14 cellular contexts compared by ENCODE assay signal in genomic region chr18:3747176-3747973, GRCh38.
A peak's percentile ranks its signal among the peaks of the same experiment; 100 is the strongest.
DNase-seq lines count a peak whose midpoint lies in the region; ATAC-seq and TF ChIP-seq lines count a peak whose summit lies in the region.
"Had no signal": no experiment of that assay in that cellular context is flagged by ENCODE, and none has a peak within 500 bp of the region (broad histone marks: within the 10 kb centered on the region; RNA-seq: fewer than 3 reads in every experiment).

No MANE protein-coding gene starts in this region.

- no peaks in the 10 kb centered on the region for H3K27me3 ChIP-seq in brain microvascular endothelial cell (replicated peaks)
- no peaks in the 10 kb centered on the region for H3K27me3 ChIP-seq in left lung
- no peaks in the 10 kb centered on the region for H3K27me3 ChIP-seq in Caco-2 (replicated peaks; ENCODE audit: control insufficient read depth, insufficient read depth, low read length)
- H3K27me3 ChIP-seq: Peyer's patch had no signal

- H3K9me3 Mint-ChIP-seq in CD14-positive monocyte (peaks cover 0 to 9% (median 7%) of the 10 kb centered on the region in 7 donors), Caco-2 (ENCODE audit: unreplicated experiment) (no peaks in the 10 kb centered on the region)
- H3K9me3 Mint-ChIP-seq: nephron progenitor cell had no signal

- no TSS peak for BruUV-seq in Caco-2 (replicated peaks; lab: Mats Ljungman, UMichigan)

- no peak for TF ChIP-seq CTCF in CD14-positive monocyte (IDR thresholded peaks at IDR 0.05)
- no peak for TF ChIP-seq CTCF in brain microvascular endothelial cell (IDR thresholded peaks at IDR 0.05; ENCODE audit: low read depth, low read length, missing control alignments)
- no peak for TF ChIP-seq CTCF in left lung (IDR thresholded peaks at IDR 0.05)
- TF ChIP-seq CTCF in Caco-2 (IDR thresholded peaks at IDR 0.05; ENCODE audit: insufficient read depth in 1 of 2, low read depth in 1 of 2, low read length in 1 of 2, severe bottlenecking in 1 of 2, unreplicated experiment in 1 of 2) = no peak

- DNase-seq in CD14-positive monocyte (ENCODE audit: low spot score) (peak; percentile 87), NCI-H226 (peak; percentile 92), brain microvascular endothelial cell (peak; percentile 37), left lung (no peak), HK-2 (ENCODE audit: unreplicated experiment) (no peak), DMS114 treated with DMSO at 0.1 percent for 48 hours (lab: John Stamatoyannopoulos, UW; ENCODE audit: unreplicated experiment) (no peak), Caco-2 (no peak)
- DNase-seq: anterior cingulate cortex, NCI-H2029 treated with DMSO at 0.1 percent for 48 hours, nephron progenitor cell had no signal

- H3K4me1 Mint-ChIP-seq in CD14-positive monocyte (peaks cover 37% of the 10 kb centered on the region), Caco-2 (ENCODE audit: low read depth, unreplicated experiment) (no peaks in the 10 kb centered on the region)
- H3K4me1 Mint-ChIP-seq: nephron progenitor cell had no signal

- intact Hi-C loops in CD14-positive monocyte (cut with micrococcal nuclease) = loop anchor here (5.0 to 10.0 kb wide), 2 partner anchors 35 to 143 kb away; no protein-coding TSS in a partner anchor
- intact Hi-C loops in left lung (cut with DNase I) = no loop called here
- intact Hi-C loops in Caco-2 (cut with micrococcal nuclease; ENCODE audit: unreplicated experiment) = no loop called here

- in situ Hi-C loops in brain microvascular endothelial cell (cut with HindIII; ENCODE audit: low pct_ligation_motif_present, low sequenced_read_pairs) = no loop called here

- POLR2A ChIA-PET in Caco-2 (lab: Charles Lee) = no interaction called here

- H3K36me3 Mint-ChIP-seq in CD14-positive monocyte (no peaks in the 10 kb centered on the region), Caco-2 (ENCODE audit: insufficient read depth, unreplicated experiment) (no peaks in the 10 kb centered on the region)

- CTCF ChIA-PET in Caco-2 (lab: Charles Lee) = no interaction called here

- H3K27ac Mint-ChIP-seq in CD14-positive monocyte (peak overlapping the region; percentile 87 to 97 (median 96)), Caco-2 (ENCODE audit: unreplicated experiment) (no peak overlapping the region)
- H3K27ac Mint-ChIP-seq: nephron progenitor cell had no signal

- H3K4me3 ChIP-seq in brain microvascular endothelial cell (ENCODE audit: low read depth, low read length) (peak overlapping the region; percentile 18), left lung (no peak overlapping the region), Caco-2 (ENCODE audit: low read depth, low read length) (no peak overlapping the region)
- H3K4me3 ChIP-seq: Peyer's patch had no signal

- H3K4me1 ChIP-seq in left lung = peaks cover 0 to 16% of the 10 kb centered on the region in 2 donors
- no peaks in the 10 kb centered on the region for H3K4me1 ChIP-seq in Caco-2
- H3K4me1 ChIP-seq: Peyer's patch had no signal

- H3K27ac ChIP-seq in brain microvascular endothelial cell (no peak overlapping the region), left lung (peak overlapping the region; percentile 38 to 40)
- H3K27ac ChIP-seq: epithelial cell of prostate, Peyer's patch, VCaP had no signal

- H3K9me3 ChIP-seq in left lung (no peaks in the 10 kb centered on the region), Caco-2 (peaks cover 7% of the 10 kb centered on the region; the same call in 1 of the 2 replicates)
- H3K9me3 ChIP-seq: Peyer's patch had no signal

- peak overlapping the region in 1 of 2 donors; percentile 42 for H3K4me3 Mint-ChIP-seq in CD14-positive monocyte
- no peak overlapping the region for H3K4me3 Mint-ChIP-seq in Caco-2 (ENCODE audit: unreplicated experiment)
- H3K4me3 Mint-ChIP-seq: nephron progenitor cell had no signal

- H3K36me3 ChIP-seq in brain microvascular endothelial cell (replicated peaks) (no peaks in the 10 kb centered on the region), left lung (no peaks in the 10 kb centered on the region), Caco-2 (ENCODE audit: control insufficient read depth, insufficient read depth, low read length) (no peaks in the 10 kb centered on the region)
- H3K36me3 ChIP-seq: Peyer's patch had no signal

- ATAC-seq in left lung = peak; percentile 69
- ATAC-seq in HG03159 (IDR thresholded peaks at IDR 0.05; ENCODE audit: unreplicated experiment) = no peak

- H3K27me3 Mint-ChIP-seq in CD14-positive monocyte (ENCODE audit: low read depth in 3 of 3) (peaks cover 0 to 2% (median 0%) of the 10 kb centered on the region in 3 donors), Caco-2 (ENCODE audit: insufficient read depth, unreplicated experiment) (peaks cover 3% of the 10 kb centered on the region)

Comparison
In these comparisons a context has a peak if more than half of its experiments do, and no peak if none do; other contexts are left out.
1. DNase-seq: peak in CD14-positive monocyte (single experiment), NCI-H226 (single experiment) and brain microvascular endothelial cell (single experiment); none in left lung (0 of 2), HK-2 (single experiment), DMS114 treated with DMSO at 0.1 percent for 48 hours (single experiment) and Caco-2 (0 of 2).
2. intact Hi-C loops: an anchor here in CD14-positive monocyte (5.0 to 10.0 kb wide); none called in left lung and Caco-2.